30 cellular contexts compared by ENCODE assay signal in genomic region chr5:180187767-180188166, GRCh38. TPM values are rescaled to one million over a fixed set of nuclear protein-coding genes. Genes with fewer than 3 reads are reported as not detected.
"Had no signal": no experiment of that assay in that cellular context is flagged by ENCODE, and none has a peak within 500 bp of the region (broad histone marks: within the 10 kb centered on the region; RNA-seq: fewer than 3 reads in every experiment).

No MANE protein-coding gene starts in this region.

- H3K4me3 ChIP-seq: stomach, suprapubic skin, testis, thoracic aorta, thyroid gland, tibial artery, tibial nerve, transverse colon, upper lobe of left lung, upper lobe of right lung, uterus, vagina had no signal

- H3K27ac Mint-ChIP-seq: stimulated activated effector memory CD8-positive, alpha-beta T cell treated with anti-CD3 and anti-CD28 coated beads, Interleukin-12 subunit alpha, Interleukin-12 subunit beta, amount 100 ng/mL, for 72 hours; stimulated activated memory B cell treated with anti-CD40 and anti-IgM and Interleukin-4, amounts not matched to agents 10 μg/mL and 1 μg/mL and 100 μg/mL, for 72 hours; stimulated activated naive B cell treated with anti-CD40 and anti-IgM and Interleukin-4, amounts not matched to agents 10 μg/mL and 1 μg/mL and 100 μg/mL, for 72 hours; stimulated activated naive CD8-positive, alpha-beta T cell treated with anti-CD3 and anti-CD28 coated beads, Interleukin-15, amount 100 ng/mL, for 72 hours; stimulated activated naive CD8-positive, alpha-beta T cell treated with anti-CD3 and anti-CD28 coated beads, Interleukin-15, Interleukin-2, amounts not matched to agents 100 ng/mL and 50 ng/mL, for 24 hours; type B pancreatic cell had no signal

- H3K4me1 Mint-ChIP-seq: stimulated activated effector memory CD8-positive, alpha-beta T cell treated with anti-CD3 and anti-CD28 coated beads, Interleukin-12 subunit alpha, Interleukin-12 subunit beta, amount 100 ng/mL, for 72 hours; stimulated activated memory B cell treated with anti-CD40 and anti-IgM and Interleukin-4, amounts not matched to agents 10 μg/mL and 1 μg/mL and 100 μg/mL, for 72 hours; stimulated activated naive B cell treated with anti-CD40 and anti-IgM and Interleukin-4, amounts not matched to agents 10 μg/mL and 1 μg/mL and 100 μg/mL, for 72 hours; stimulated activated naive CD8-positive, alpha-beta T cell treated with anti-CD3 and anti-CD28 coated beads, Interleukin-15, amount 100 ng/mL, for 72 hours had no signal

- H3K36me3 Mint-ChIP-seq: stimulated activated effector memory CD8-positive, alpha-beta T cell treated with anti-CD3 and anti-CD28 coated beads, Interleukin-12 subunit alpha, Interleukin-12 subunit beta, amount 100 ng/mL, for 72 hours; stimulated activated memory B cell treated with anti-CD40 and anti-IgM and Interleukin-4, amounts not matched to agents 10 μg/mL and 1 μg/mL and 100 μg/mL, for 72 hours; stimulated activated naive B cell treated with anti-CD40 and anti-IgM and Interleukin-4, amounts not matched to agents 10 μg/mL and 1 μg/mL and 100 μg/mL, for 72 hours had no signal

- DNase-seq: stimulated activated CD4-positive, alpha-beta T cell treated with anti-CD3 and anti-CD28 coated beads, Interleukin-2, amount 100 ng/mL, for 48 hours; stimulated activated CD4-positive, alpha-beta T cell treated with anti-CD3 and anti-CD28 coated beads, Interleukin-4, amount 100 ng/mL, for 1 hour; stimulated activated CD4-positive, alpha-beta T cell treated with anti-CD3 and anti-CD28 coated beads, Interleukin-4, amount 100 ng/mL, for 24 hours; stimulated activated CD4-positive, alpha-beta T cell treated with anti-CD3 and anti-CD28 coated beads, Interleukin-4, amount 100 ng/mL, for 4 hours; stimulated activated CD8-positive, alpha-beta memory T cell treated with anti-CD3 and anti-CD28 coated beads, Interleukin-4, amount 100 ng/mL, for 48 hours; stimulated activated naive B cell treated with anti-CD40 and anti-IgM and Interleukin-4, amounts not matched to agents 10 μg/mL and 1 μg/mL and 100 μg/mL, for 72 hours; stimulated activated naive CD4-positive, alpha-beta T cell; stimulated activated naive CD4-positive, alpha-beta T cell treated with Interleukin-2 at 50 U/mL for 16 hours; stimulated activated naive CD8-positive, alpha-beta T cell treated with anti-CD3 and anti-CD28 coated beads, Interleukin-15, amount 100 ng/mL, for 72 hours; stimulated activated naive CD8-positive, alpha-beta T cell treated with anti-CD3 and anti-CD28 coated beads, Interleukin-15, Interleukin-2, amounts not matched to agents 100 U/mL and 50 U/mL, for 24 hours; stomach; substantia nigra; testis; thyroid gland; tibial artery; transverse colon; trophoblast cell; upper lobe of left lung; upper lobe of right lung; uterus had no signal

- H3K27me3 ChIP-seq: stomach, testis, thyroid gland, tibial artery, tibial nerve, transverse colon, upper lobe of left lung, upper lobe of right lung, uterus, vagina had no signal

- H3K9me3 Mint-ChIP-seq: stimulated activated effector memory CD8-positive, alpha-beta T cell treated with anti-CD3 and anti-CD28 coated beads, Interleukin-12 subunit alpha, Interleukin-12 subunit beta, amount 100 ng/mL, for 72 hours had no signal

- H3K4me1 ChIP-seq: stomach, suprapubic skin, testis, thyroid gland, tibial artery, tibial nerve, transverse colon, upper lobe of left lung, upper lobe of right lung, uterus, vagina had no signal

- FAIRE-seq: urothelium cell line had no signal

- ATAC-seq: stimulated activated effector memory CD8-positive, alpha-beta T cell treated with anti-CD3 and anti-CD28 coated beads, Interleukin-12 subunit alpha, Interleukin-12 subunit beta, amount 100 ng/mL, for 72 hours; stimulated activated memory B cell treated with anti-CD40 and anti-IgM and Interleukin-4, amounts not matched to agents 10 μg/mL and 1 μg/mL and 100 μg/mL, for 72 hours; stimulated activated naive B cell treated with anti-CD40 and anti-IgM and Interleukin-4, amounts not matched to agents 10 μg/mL and 1 μg/mL and 100 μg/mL, for 72 hours; stimulated activated naive CD8-positive, alpha-beta T cell treated with anti-CD3 and anti-CD28 coated beads, Interleukin-15, amount 100 ng/mL, for 72 hours; stimulated activated naive CD8-positive, alpha-beta T cell treated with anti-CD3 and anti-CD28 coated beads, Interleukin-15, Interleukin-2, amounts not matched to agents 100 U/mL and 50 U/mL, for 24 hours; upper lobe of right lung had no signal

- H3K9me3 ChIP-seq: testis, thyroid gland, uterus, vagina had no signal

- H3K4me3 Mint-ChIP-seq: stimulated activated effector memory CD8-positive, alpha-beta T cell treated with anti-CD3 and anti-CD28 coated beads, Interleukin-12 subunit alpha, Interleukin-12 subunit beta, amount 100 ng/mL, for 72 hours; stimulated activated memory B cell treated with anti-CD40 and anti-IgM and Interleukin-4, amounts not matched to agents 10 μg/mL and 1 μg/mL and 100 μg/mL, for 72 hours; stimulated activated naive B cell treated with anti-CD40 and anti-IgM and Interleukin-4, amounts not matched to agents 10 μg/mL and 1 μg/mL and 100 μg/mL, for 72 hours; stimulated activated naive CD8-positive, alpha-beta T cell treated with anti-CD3 and anti-CD28 coated beads, Interleukin-15, amount 100 ng/mL, for 72 hours; stimulated activated naive CD8-positive, alpha-beta T cell treated with anti-CD3 and anti-CD28 coated beads, Interleukin-15, Interleukin-2, amounts not matched to agents 100 ng/mL and 50 ng/mL, for 24 hours; type B pancreatic cell had no signal

- H3K36me3 ChIP-seq: stomach, suprapubic skin, thoracic aorta, thyroid gland, tibial artery, tibial nerve, transverse colon, upper lobe of left lung, upper lobe of right lung, uterus, vagina had no signal

- H3K27ac ChIP-seq: stomach, suprapubic skin, testis, thoracic aorta, thyroid gland, tibial artery, tibial nerve, transverse colon, upper lobe of left lung, upper lobe of right lung, uterus, vagina had no signal

RNA-seq across cellular contexts. Expression of gene RASGEF1C, which starts 21.2 kb away (rescaled TPM):
- total RNA-seq: thoracic aorta, upper lobe of left lung, upper lobe of right lung, ureter had no signal
